15 cellular contexts compared by ENCODE assay signal in the genomic region with DNA sequence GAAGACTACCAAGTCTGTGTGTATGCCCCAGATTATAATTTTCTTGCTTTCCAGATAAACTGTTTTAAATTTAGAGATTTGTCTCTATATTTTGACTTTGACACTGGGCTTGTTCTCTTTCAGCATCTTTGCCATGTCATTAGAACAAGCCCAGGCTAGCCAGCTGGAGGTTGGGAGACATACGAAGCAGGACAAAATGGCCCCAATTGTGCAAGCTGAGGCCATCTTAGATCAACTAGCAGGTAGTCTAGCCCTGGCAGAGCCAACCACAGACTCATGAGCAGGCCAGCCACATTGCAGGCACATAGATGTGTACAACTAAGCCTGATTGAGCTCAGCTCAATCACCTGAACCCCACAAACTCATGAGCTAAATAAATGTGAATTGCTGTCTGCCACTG.
A peak's percentile ranks its signal among the peaks of the same experiment; 100 is the strongest.
DNase-seq lines count a peak whose midpoint lies in the region; ATAC-seq and TF ChIP-seq lines count a peak whose summit lies in the region.
"Had no signal": no experiment of that assay in that cellular context is flagged by ENCODE, and none has a peak within 500 bp of the region (broad histone marks: within the 10 kb centered on the region; RNA-seq: fewer than 3 reads in every experiment).

No MANE protein-coding gene starts in this region.

- no peak overlapping the region for H3K27ac ChIP-seq in GM23338 (ENCODE audit: low read depth)

- no peak overlapping the region for H3K4me2 ChIP-seq in GM23338

- DNase-seq in GM23338 (ENCODE audit: low spot score) (no peak), NCI-H2171 treated with DMSO at 0.1 percent for 48 hours (lab: John Stamatoyannopoulos, UW) (peak; percentile 58), epithelial cell of esophagus (ENCODE audit: low read depth) (peak; percentile 79), GM13977 (ENCODE audit: low spot score) (no peak)
- DNase-seq in activated effector memory CD4-positive, alpha-beta T cell treated with anti-CD3 and anti-CD28 coated beads, Interleukin-2, amount 50 U/mL, for 16 hours, result no peak
- DNase-seq: C1 segment of cervical spinal cord; Calu3; CD4-positive, alpha-beta T cell; DND-41; GDM1 had no signal

- ATAC-seq in GM23338 (no peak), GM18520 (IDR thresholded peaks at IDR 0.05; ENCODE audit: unreplicated experiment) (no peak)
- ATAC-seq: HCT116, HepG2 had no signal

- H3K9me3 ChIP-seq in neuron (ENCODE audit: low read length), result no peaks in the 10 kb centered on the region

- peak overlapping the region; percentile 74 for H3K27ac Mint-ChIP-seq in GM23338
- H3K27ac Mint-ChIP-seq: B cell; CD4-positive, alpha-beta T cell had no signal

- no peaks in the 10 kb centered on the region for H3K27me3 ChIP-seq in GM23338 (ENCODE audit: insufficient read depth)
- H3K27me3 ChIP-seq in neuron (ENCODE audit: insufficient read depth, low read length), result no peaks in the 10 kb centered on the region

- no peaks in the 10 kb centered on the region for H3F3A ChIP-seq in GM23338 (replicated peaks; ENCODE audit: low read depth)

- H3K9me3 Mint-ChIP-seq in GM23338, result no peaks in the 10 kb centered on the region

- peak overlapping the region; percentile 85; the same call in 1 of the 2 replicates for H2AFZ ChIP-seq in GM23338
- peak overlapping the region; percentile 63 for H2AFZ ChIP-seq in neuron (ENCODE audit: low read depth, low read length)

- H3K4me1 ChIP-seq in GM23338 (ENCODE audit: insufficient read depth) (no peaks in the 10 kb centered on the region), neuron (ENCODE audit: insufficient read depth, low read length) (no peaks in the 10 kb centered on the region)

- H3K4me1 Mint-ChIP-seq in GM23338, result no peaks in the 10 kb centered on the region
- H3K4me1 Mint-ChIP-seq: B cell had no signal

- no peaks in the 10 kb centered on the region for H4K20me1 ChIP-seq in GM23338 (replicated peaks; ENCODE audit: insufficient read depth)

- H3K4me3 Mint-ChIP-seq in GM23338, result no peak overlapping the region
- H3K4me3 Mint-ChIP-seq: B cell; CD4-positive, alpha-beta T cell had no signal

- no peaks in the 10 kb centered on the region for H3K27me3 Mint-ChIP-seq in GM23338 (ENCODE audit: insufficient read depth, low read depth, poor library complexity)
- H3K27me3 Mint-ChIP-seq: B cell had no signal

- TF ChIP-seq CTCF in GM23338 (conservative IDR thresholded peaks at IDR 0.05; ENCODE audit: low read depth in 2 of 2), result no peak
- no peak for TF ChIP-seq CTCF in epithelial cell of esophagus (IDR thresholded peaks at IDR 0.05; ENCODE audit: insufficient read depth, low read depth, low read length, missing control alignments)
- TF ChIP-seq CTCF in GM13977 (IDR thresholded peaks at IDR 0.05; ENCODE audit: extremely low read depth, insufficient read depth, missing control alignments), result no peak

- no peaks in the 10 kb centered on the region for H3K79me2 ChIP-seq in GM23338 (replicated peaks; ENCODE audit: insufficient read depth)

- no peak overlapping the region for H3K4me3 ChIP-seq in GM23338
- H3K4me3 ChIP-seq in epithelial cell of esophagus (ENCODE audit: low read length), result no peak overlapping the region
- H3K4me3 ChIP-seq in neuron (ENCODE audit: low read length), result no peak overlapping the region

- no peaks in the 10 kb centered on the region for H3K36me3 Mint-ChIP-seq in GM23338 (ENCODE audit: low read depth)

- H3K36me3 ChIP-seq in GM23338 (ENCODE audit: insufficient read depth) (no peaks in the 10 kb centered on the region), neuron (ENCODE audit: insufficient read depth, low read length) (no peaks in the 10 kb centered on the region)

- in situ Hi-C loops in GM13977 (cut with MboI; ENCODE audit: low pct_unique_long_range_greater_than_20kb, low sequenced_read_pairs, unreplicated experiment), result no loop called here

- peaks cover 12% of the 10 kb centered on the region; the same call in 1 of the 2 replicates for H3K9me2 ChIP-seq in GM23338 (ENCODE audit: insufficient read depth)

TF ChIP-seq in GM23338, 12 proteins besides CTCF, POLR2A, EP300 and RAD21 (continues in another document):
- TF ChIP-seq POLR2AphosphoS5 (IDR thresholded peaks at IDR 0.05; ENCODE audit: low read depth), result no peak
- TF ChIP-seq ZNF114 (CRISPR knock-in tag; IDR thresholded peaks at IDR 0.05), result no peak
- no peak for TF ChIP-seq JUNB (IDR thresholded peaks at IDR 0.05; ENCODE audit: unreplicated experiment)
- no peak for TF ChIP-seq STAT1 (IDR thresholded peaks at IDR 0.05; ENCODE audit: unreplicated experiment)
- TF ChIP-seq, protein P1, sequence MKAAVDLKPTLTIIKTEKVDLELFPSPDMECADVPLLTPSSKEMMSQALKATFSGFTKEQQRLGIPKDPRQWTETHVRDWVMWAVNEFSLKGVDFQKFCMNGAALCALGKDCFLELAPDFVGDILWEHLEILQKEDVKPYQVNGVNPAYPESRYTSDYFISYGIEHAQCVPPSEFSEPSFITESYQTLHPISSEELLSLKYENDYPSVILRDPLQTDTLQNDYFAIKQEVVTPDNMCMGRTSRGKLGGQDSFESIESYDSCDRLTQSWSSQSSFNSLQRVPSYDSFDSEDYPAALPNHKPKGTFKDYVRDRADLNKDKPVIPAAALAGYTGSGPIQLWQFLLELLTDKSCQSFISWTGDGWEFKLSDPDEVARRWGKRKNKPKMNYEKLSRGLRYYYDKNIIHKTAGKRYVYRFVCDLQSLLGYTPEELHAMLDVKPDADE (IDR thresholded peaks at IDR 0.05), result no peak
- TF ChIP-seq ZNF331 (CRISPR knock-in tag; IDR thresholded peaks at IDR 0.05; ENCODE audit: low read depth), result no peak
- TF ChIP-seq EZH2 (IDR thresholded peaks at IDR 0.05; ENCODE audit: low read depth, unreplicated experiment), result no peak
- TF ChIP-seq, protein P2, sequence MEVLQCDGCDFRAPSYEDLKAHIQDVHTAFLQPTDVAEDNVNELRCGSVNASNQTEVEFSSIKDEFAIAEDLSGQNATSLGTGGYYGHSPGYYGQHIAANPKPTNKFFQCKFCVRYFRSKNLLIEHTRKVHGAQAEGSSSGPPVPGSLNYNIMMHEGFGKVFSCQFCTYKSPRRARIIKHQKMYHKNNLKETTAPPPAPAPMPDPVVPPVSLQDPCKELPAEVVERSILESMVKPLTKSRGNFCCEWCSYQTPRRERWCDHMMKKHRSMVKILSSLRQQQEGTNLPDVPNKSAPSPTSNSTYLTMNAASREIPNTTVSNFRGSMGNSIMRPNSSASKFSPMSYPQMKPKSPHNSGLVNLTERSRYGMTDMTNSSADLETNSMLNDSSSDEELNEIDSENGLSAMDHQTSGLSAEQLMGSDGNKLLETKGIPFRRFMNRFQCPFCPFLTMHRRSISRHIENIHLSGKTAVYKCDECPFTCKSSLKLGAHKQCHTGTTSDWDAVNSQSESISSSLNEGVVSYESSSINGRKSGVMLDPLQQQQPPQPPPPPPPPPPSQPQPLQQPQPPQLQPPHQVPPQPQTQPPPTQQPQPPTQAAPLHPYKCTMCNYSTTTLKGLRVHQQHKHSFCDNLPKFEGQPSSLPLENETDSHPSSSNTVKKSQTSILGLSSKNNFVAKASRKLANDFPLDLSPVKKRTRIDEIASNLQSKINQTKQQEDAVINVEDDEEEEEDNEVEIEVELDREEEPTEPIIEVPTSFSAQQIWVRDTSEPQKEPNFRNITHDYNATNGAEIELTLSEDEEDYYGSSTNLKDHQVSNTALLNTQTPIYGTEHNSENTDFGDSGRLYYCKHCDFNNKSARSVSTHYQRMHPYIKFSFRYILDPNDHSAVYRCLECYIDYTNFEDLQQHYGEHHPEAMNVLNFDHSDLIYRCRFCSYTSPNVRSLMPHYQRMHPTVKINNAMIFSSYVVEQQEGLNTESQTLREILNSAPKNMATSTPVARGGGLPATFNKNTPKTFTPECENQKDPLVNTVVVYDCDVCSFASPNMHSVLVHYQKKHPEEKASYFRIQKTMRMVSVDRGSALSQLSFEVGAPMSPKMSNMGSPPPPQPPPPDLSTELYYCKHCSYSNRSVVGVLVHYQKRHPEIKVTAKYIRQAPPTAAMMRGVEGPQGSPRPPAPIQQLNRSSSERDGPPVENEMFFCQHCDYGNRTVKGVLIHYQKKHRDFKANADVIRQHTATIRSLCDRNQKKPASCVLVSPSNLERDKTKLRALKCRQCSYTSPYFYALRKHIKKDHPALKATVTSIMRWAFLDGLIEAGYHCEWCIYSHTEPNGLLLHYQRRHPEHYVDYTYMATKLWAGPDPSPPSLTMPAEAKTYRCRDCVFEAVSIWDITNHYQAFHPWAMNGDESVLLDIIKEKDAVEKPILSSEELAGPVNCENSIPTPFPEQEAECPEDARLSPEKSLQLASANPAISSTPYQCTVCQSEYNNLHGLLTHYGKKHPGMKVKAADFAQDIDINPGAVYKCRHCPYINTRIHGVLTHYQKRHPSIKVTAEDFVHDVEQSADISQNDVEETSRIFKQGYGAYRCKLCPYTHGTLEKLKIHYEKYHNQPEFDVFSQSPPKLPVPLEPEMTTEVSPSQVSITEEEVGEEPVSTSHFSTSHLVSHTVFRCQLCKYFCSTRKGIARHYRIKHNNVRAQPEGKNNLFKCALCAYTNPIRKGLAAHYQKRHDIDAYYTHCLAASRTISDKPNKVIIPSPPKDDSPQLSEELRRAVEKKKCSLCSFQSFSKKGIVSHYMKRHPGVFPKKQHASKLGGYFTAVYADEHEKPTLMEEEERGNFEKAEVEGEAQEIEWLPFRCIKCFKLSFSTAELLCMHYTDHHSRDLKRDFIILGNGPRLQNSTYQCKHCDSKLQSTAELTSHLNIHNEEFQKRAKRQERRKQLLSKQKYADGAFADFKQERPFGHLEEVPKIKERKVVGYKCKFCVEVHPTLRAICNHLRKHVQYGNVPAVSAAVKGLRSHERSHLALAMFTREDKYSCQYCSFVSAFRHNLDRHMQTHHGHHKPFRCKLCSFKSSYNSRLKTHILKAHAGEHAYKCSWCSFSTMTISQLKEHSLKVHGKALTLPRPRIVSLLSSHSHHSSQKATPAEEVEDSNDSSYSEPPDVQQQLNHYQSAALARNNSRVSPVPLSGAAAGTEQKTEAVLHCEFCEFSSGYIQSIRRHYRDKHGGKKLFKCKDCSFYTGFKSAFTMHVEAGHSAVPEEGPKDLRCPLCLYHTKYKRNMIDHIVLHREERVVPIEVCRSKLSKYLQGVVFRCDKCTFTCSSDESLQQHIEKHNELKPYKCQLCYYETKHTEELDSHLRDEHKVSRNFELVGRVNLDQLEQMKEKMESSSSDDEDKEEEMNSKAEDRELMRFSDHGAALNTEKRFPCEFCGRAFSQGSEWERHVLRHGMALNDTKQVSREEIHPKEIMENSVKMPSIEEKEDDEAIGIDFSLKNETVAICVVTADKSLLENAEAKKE (CRISPR knock-in tag; IDR thresholded peaks at IDR 0.05), result no peak
- no peak for TF ChIP-seq EZH2phosphoT487 (IDR thresholded peaks at IDR 0.05; ENCODE audit: unreplicated experiment)

Comparison
In these comparisons a context has a peak if more than half of its experiments do, and no peak if none do; other contexts are left out.
1. DNase-seq: peak in NCI-H2171 treated with DMSO at 0.1 percent for 48 hours (single experiment) and epithelial cell of esophagus (single experiment); none in GM23338 (single experiment), GM13977 (single experiment) and activated effector memory CD4-positive, alpha-beta T cell treated with anti-CD3 and anti-CD28 coated beads, Interleukin-2, amount 50 U/mL, for 16 hours (single experiment).